In the genomic region with DNA sequence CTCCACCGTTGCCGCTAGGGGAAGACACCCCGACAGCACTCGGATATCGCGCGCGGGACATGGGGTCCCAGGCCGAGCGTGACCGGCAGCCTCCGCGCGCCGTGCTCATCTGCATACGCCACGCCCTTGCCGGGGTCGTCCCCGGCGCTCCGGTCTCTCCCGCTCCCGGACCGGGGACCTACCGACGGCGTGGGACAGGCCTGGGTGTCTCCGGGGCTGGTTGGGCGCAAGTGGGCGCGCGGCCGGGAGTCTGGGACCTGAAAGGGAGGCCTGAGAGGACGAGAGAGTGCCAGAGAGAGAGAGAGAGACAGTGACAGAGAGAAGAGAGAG, we compare ENCODE assay signal across 8 cellular contexts. TPM values are rescaled to one million over a fixed set of nuclear protein-coding genes. Genes with fewer than 3 reads are reported as not detected.
DNase-seq lines count a peak whose midpoint lies in the region; ATAC-seq and TF ChIP-seq lines count a peak whose summit lies in the region.
"Not testable (repeated sequence)": the region's sequence is repeated elsewhere in the genome, so short reads cannot be mapped to it uniquely, and the experiment has no call there.

No MANE protein-coding gene starts in this region.

- H3K27ac ChIP-seq in CD8-positive, alpha-beta T cell (ENCODE audit: low read depth, low read length); RWPE2 (ENCODE audit: poor library complexity, severe bottlenecking): not testable (repeated sequence)

- peaks cover 14% of the 10 kb centered on the region for H3K4me1 Mint-ChIP-seq in CD8-positive, alpha-beta T cell (ENCODE audit: low read depth)
- H3K4me1 Mint-ChIP-seq in natural killer cell: peaks cover 7 to 13% of the 10 kb centered on the region in 2 donors

- not testable (repeated sequence) for H3K36me3 Mint-ChIP-seq in CD8-positive, alpha-beta T cell; natural killer cell

- not testable (repeated sequence) for H3K36me3 ChIP-seq in CD8-positive, alpha-beta T cell (ENCODE audit: insufficient read depth, low read length); RWPE2 (ENCODE audit: low read depth)

- not testable (repeated sequence) for H3K4me1 ChIP-seq in CD8-positive, alpha-beta T cell (ENCODE audit: insufficient read depth, low read length); RWPE2 (ENCODE audit: insufficient read depth, poor library complexity, severe bottlenecking)

- DNase-seq in CD8-positive, alpha-beta T cell; RWPE2 (ENCODE audit: low spot score); natural killer cell: not testable (repeated sequence)

- H3K27me3 ChIP-seq in CD8-positive, alpha-beta T cell (ENCODE audit: insufficient read depth, low read length); RWPE2 (ENCODE audit: insufficient read depth, poor library complexity, severe bottlenecking): not testable (repeated sequence)

- POLR2A ChIA-PET in CD8-positive, alpha-beta T cell (lab: Charles Lee): not testable (repeated sequence)

- H3K27me3 Mint-ChIP-seq in CD8-positive, alpha-beta T cell (ENCODE audit: low read depth); natural killer cell (ENCODE audit: low read depth in 2 of 2): not testable (repeated sequence)

- H3K9me3 ChIP-seq in CD8-positive, alpha-beta T cell (ENCODE audit: low read length); RWPE2 (ENCODE audit: severe bottlenecking): not testable (repeated sequence)

- intact Hi-C loops in CD8-positive, alpha-beta T cell (cut with DNase I, micrococcal nuclease); natural killer cell (cut with micrococcal nuclease): not testable (repeated sequence)

- H3K4me3 Mint-ChIP-seq in CD8-positive, alpha-beta T cell; natural killer cell: not testable (repeated sequence)

- not testable (repeated sequence) for H3K27ac Mint-ChIP-seq in CD8-positive, alpha-beta T cell; natural killer cell

- TF ChIP-seq CTCF in CD8-positive, alpha-beta T cell (IDR thresholded peaks at IDR 0.05); RWPE2 (IDR thresholded peaks at IDR 0.05; ENCODE audit: poor library complexity, severe bottlenecking); natural killer cell (IDR thresholded peaks at IDR 0.05): not testable (repeated sequence)

- peaks cover 12% of the 10 kb centered on the region for H3K9me3 Mint-ChIP-seq in CD8-positive, alpha-beta T cell
- not testable (repeated sequence) for H3K9me3 Mint-ChIP-seq in natural killer cell

- peak; percentile 74 for ATAC-seq in CD8-positive, alpha-beta T cell
- ATAC-seq in GM19035 (IDR thresholded peaks at IDR 0.05; ENCODE audit: unreplicated experiment) (peak; percentile 52), GM21526 (IDR thresholded peaks at IDR 0.05; ENCODE audit: low FRiP score, unreplicated experiment) (peak; percentile 43), HG02852 (IDR thresholded peaks at IDR 0.05; ENCODE audit: unreplicated experiment) (peak; percentile 44), HG03175 (IDR thresholded peaks at IDR 0.05; ENCODE audit: unreplicated experiment) (peak; percentile 55), RWPE2 (ENCODE audit: low read depth) (peak; percentile 45), esophagus mucosa (peak; percentile 80), natural killer cell (peak; percentile 65 to 84 (median 75))

- H3K4me3 ChIP-seq in CD8-positive, alpha-beta T cell (ENCODE audit: low read depth, low read length); RWPE2 (ENCODE audit: severe bottlenecking): not testable (repeated sequence)

- CTCF ChIA-PET in CD8-positive, alpha-beta T cell (lab: Charles Lee): not testable (repeated sequence)

RNA-seq across cellular contexts. Expression of a gene that starts 17.0 kb away (rescaled TPM):
- 10 to 100 TPM; 91.0 to 91.4 TPM for total RNA-seq in CD8-positive, alpha-beta T cell
- 23.0 TPM for total RNA-seq in esophagus mucosa
- total RNA-seq in natural killer cell: 10 to 100 TPM; 70.5 to 96.6 (median 76.1) TPM
